ENCODE assay signal across 1 cellular context in the genomic region with DNA sequence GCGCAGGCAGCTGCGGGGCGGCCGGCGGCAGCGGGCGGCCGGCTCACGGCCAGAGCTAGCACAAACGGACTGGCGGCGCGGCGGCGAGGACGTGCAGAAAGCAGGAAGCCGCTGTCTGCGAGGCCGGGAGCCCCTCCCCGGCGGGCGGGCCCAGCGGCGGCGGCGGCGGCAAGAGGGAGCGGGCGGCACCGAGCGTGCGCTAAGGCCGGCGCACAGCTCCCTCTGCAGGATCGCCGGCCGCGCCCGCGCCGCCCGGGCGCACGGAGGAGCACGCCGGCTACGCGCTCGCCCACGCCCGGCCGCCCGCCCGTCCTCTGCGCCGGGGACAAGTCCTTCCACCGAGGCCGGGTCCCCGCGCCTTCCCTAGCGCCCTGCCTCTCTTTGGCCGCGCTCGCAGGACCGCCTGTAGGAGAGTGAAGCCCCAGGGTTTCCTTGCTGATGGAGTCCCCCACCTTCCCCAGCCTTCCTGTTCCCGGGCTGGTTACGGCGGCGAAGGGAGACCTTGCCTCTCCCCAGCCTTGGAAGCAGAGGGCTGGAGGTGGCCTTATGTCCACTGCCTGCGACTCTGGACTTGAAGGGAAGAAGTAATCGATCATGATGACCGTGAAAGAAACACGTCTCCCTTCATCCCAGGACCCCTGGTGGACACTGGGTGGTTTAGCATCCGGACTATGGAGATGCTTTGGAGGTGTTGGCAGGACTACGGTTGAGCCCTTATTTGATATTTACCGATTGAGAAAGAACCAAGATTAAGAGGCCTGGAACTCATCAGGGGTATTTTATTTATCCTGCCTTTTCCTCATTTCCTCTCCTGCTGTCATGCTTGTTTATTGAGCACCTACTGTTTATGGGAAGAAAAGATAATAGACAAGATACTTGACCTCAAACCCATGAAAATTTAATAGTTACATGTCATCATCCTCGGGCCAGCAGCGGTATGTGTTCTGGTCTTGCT.
TF ChIP-seq lines count a peak whose summit lies in the region.

A gene (minus strand): TSS at position 102 of the 955 bp plus-strand sequence. CDS start 191 bp downstream, outside the sequence.

TF ChIP-seq in HEK293, 187 proteins besides CTCF, POLR2A, EP300 and RAD21 (continued from another document and continues in another):
- TF ChIP-seq, protein P1, sequence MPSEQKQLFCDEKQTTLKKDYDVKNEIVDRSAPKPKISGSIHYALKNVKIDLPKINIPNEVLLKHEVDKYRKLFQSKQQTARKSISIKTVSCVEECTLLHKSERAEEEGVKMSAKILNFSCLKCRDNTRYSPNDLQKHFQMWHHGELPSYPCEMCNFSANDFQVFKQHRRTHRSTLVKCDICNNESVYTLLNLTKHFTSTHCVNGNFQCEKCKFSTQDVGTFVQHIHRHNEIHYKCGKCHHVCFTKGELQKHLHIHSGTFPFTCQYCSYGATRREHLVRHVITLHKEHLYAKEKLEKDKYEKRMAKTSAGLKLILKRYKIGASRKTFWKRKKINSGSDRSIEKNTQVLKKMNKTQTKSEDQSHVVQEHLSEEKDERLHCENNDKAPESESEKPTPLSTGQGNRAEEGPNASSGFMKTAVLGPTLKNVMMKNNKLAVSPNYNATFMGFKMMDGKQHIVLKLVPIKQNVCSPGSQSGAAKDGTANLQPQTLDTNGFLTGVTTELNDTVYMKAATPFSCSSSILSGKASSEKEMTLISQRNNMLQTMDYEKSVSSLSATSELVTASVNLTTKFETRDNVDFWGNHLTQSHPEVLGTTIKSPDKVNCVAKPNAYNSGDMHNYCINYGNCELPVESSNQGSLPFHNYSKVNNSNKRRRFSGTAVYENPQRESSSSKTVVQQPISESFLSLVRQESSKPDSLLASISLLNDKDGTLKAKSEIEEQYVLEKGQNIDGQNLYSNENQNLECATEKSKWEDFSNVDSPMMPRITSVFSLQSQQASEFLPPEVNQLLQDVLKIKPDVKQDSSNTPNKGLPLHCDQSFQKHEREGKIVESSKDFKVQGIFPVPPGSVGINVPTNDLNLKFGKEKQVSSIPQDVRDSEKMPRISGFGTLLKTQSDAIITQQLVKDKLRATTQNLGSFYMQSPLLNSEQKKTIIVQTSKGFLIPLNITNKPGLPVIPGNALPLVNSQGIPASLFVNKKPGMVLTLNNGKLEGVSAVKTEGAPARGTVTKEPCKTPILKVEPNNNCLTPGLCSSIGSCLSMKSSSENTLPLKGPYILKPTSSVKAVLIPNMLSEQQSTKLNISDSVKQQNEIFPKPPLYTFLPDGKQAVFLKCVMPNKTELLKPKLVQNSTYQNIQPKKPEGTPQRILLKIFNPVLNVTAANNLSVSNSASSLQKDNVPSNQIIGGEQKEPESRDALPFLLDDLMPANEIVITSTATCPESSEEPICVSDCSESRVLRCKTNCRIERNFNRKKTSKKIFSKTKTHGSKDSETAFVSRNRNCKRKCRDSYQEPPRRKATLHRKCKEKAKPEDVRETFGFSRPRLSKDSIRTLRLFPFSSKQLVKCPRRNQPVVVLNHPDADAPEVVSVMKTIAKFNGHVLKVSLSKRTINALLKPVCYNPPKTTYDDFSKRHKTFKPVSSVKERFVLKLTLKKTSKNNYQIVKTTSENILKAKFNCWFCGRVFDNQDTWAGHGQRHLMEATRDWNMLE (tag by site-specific recombination; conservative IDR thresholded peaks at IDR 0.05; ENCODE audit: low read depth), result no peak
- TF ChIP-seq ZNF600 (tag by site-specific recombination; IDR thresholded peaks at IDR 0.05) (peak; percentile 45; the same call in 1 of the 2 replicates), BCL11A (tag by site-specific recombination; IDR thresholded peaks at IDR 0.05; ENCODE audit: low read depth) (no peak), ZNF501 (tag by site-specific recombination; IDR thresholded peaks at IDR 0.05) (peak; percentile 29; the same call in 1 of the 2 replicates), ZNF24 (tag by site-specific recombination; IDR thresholded peaks at IDR 0.05) (no peak), ZNF654 (tag by site-specific recombination; IDR thresholded peaks at IDR 0.05; ENCODE audit: low read depth) (0 out of 2 replicates have a peak, but pooled peaks have one; percentile 9), ZNF37A (tag by site-specific recombination; IDR thresholded peaks at IDR 0.05) (no peak), ZIC2 (tag by site-specific recombination; IDR thresholded peaks at IDR 0.05) (no peak), ZBTB21 (tag by site-specific recombination; IDR thresholded peaks at IDR 0.05) (no peak), ZNF174 (tag by site-specific recombination; IDR thresholded peaks at IDR 0.05) (no peak), ZNF837 (tag by site-specific recombination; IDR thresholded peaks at IDR 0.05) (no peak), OVOL3 (tag by site-specific recombination; IDR thresholded peaks at IDR 0.05) (no peak), ZNF596 (tag by site-specific recombination; IDR thresholded peaks at IDR 0.05) (peak; percentile 7; the same call in 1 of the 2 replicates), YY2 (tag by site-specific recombination; IDR thresholded peaks at IDR 0.05) (no peak), ZNF394 (tag by site-specific recombination; IDR thresholded peaks at IDR 0.05; ENCODE audit: borderline replicate concordance) (no peak), ZBTB20 (tag by site-specific recombination; IDR thresholded peaks at IDR 0.05) (peak; percentile 70), TRIM28 (IDR thresholded peaks at IDR 0.05; ENCODE audit: borderline replicate concordance, low read length) (peak; percentile 23; the same call in 1 of the 2 replicates), OSR2 (tag by site-specific recombination; IDR thresholded peaks at IDR 0.05) (no peak), ZNF433 (tag by site-specific recombination; IDR thresholded peaks at IDR 0.05; ENCODE audit: low read depth) (no peak), ZNF211 (tag by site-specific recombination; IDR thresholded peaks at IDR 0.05; ENCODE audit: low read depth) (no peak), KLF9 (tag by site-specific recombination; IDR thresholded peaks at IDR 0.05; ENCODE audit: low read depth) (peak; percentile 29; the same call in 1 of the 2 replicates), ZNF366 (tag by site-specific recombination; conservative IDR thresholded peaks at IDR 0.05) (peak; percentile 77), ZNF391 (tag by site-specific recombination; IDR thresholded peaks at IDR 0.05; ENCODE audit: borderline replicate concordance, low read depth) (peak; percentile 74), ZNF221 (tag by site-specific recombination; IDR thresholded peaks at IDR 0.05; ENCODE audit: borderline replicate concordance) (no peak), GLI4 (tag by site-specific recombination; IDR thresholded peaks at IDR 0.05) (no peak), ZNF324 (tag by site-specific recombination; IDR thresholded peaks at IDR 0.05) (peak; percentile 38; the same call in 1 of the 2 replicates)
- TF ChIP-seq, protein P2, sequence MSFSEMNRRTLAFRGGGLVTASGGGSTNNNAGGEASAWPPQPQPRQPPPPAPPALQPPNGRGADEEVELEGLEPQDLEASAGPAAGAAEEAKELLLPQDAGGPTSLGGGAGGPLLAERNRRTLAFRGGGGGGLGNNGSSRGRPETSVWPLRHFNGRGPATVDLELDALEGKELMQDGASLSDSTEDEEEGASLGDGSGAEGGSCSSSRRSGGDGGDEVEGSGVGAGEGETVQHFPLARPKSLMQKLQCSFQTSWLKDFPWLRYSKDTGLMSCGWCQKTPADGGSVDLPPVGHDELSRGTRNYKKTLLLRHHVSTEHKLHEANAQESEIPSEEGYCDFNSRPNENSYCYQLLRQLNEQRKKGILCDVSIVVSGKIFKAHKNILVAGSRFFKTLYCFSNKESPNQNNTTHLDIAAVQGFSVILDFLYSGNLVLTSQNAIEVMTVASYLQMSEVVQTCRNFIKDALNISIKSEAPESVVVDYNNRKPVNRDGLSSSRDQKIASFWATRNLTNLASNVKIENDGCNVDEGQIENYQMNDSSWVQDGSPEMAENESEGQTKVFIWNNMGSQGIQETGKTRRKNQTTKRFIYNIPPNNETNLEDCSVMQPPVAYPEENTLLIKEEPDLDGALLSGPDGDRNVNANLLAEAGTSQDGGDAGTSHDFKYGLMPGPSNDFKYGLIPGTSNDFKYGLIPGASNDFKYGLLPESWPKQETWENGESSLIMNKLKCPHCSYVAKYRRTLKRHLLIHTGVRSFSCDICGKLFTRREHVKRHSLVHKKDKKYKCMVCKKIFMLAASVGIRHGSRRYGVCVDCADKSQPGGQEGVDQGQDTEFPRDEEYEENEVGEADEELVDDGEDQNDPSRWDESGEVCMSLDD (tag by site-specific recombination; IDR thresholded peaks at IDR 0.05), result no peak
- TF ChIP-seq, protein P3, sequence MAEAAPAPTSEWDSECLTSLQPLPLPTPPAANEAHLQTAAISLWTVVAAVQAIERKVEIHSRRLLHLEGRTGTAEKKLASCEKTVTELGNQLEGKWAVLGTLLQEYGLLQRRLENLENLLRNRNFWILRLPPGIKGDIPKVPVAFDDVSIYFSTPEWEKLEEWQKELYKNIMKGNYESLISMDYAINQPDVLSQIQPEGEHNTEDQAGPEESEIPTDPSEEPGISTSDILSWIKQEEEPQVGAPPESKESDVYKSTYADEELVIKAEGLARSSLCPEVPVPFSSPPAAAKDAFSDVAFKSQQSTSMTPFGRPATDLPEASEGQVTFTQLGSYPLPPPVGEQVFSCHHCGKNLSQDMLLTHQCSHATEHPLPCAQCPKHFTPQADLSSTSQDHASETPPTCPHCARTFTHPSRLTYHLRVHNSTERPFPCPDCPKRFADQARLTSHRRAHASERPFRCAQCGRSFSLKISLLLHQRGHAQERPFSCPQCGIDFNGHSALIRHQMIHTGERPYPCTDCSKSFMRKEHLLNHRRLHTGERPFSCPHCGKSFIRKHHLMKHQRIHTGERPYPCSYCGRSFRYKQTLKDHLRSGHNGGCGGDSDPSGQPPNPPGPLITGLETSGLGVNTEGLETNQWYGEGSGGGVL (tag by site-specific recombination; IDR thresholded peaks at IDR 0.05), result no peak
- TF ChIP-seq, protein P4, sequence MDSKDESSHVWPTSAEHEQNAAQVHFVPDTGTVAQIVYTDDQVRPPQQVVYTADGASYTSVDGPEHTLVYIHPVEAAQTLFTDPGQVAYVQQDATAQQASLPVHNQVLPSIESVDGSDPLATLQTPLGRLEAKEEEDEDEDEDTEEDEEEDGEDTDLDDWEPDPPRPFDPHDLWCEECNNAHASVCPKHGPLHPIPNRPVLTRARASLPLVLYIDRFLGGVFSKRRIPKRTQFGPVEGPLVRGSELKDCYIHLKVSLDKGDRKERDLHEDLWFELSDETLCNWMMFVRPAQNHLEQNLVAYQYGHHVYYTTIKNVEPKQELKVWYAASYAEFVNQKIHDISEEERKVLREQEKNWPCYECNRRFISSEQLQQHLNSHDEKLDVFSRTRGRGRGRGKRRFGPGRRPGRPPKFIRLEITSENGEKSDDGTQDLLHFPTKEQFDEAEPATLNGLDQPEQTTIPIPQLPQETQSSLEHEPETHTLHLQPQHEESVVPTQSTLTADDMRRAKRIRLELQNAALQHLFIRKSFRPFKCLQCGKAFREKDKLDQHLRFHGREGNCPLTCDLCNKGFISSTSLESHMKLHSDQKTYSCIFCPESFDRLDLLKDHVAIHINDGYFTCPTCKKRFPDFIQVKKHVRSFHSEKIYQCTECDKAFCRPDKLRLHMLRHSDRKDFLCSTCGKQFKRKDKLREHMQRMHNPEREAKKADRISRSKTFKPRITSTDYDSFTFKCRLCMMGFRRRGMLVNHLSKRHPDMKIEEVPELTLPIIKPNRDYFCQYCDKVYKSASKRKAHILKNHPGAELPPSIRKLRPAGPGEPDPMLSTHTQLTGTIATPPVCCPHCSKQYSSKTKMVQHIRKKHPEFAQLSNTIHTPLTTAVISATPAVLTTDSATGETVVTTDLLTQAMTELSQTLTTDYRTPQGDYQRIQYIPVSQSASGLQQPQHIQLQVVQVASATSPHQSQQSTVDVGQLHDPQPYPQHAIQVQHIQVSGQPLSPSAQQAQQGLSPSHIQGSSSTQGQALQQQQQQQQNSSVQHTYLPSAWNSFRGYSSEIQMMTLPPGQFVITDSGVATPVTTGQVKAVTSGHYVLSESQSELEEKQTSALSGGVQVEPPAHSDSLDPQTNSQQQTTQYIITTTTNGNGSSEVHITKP (tag by site-specific recombination; IDR thresholded peaks at IDR 0.05), result no peak
- TF ChIP-seq, protein P5, sequence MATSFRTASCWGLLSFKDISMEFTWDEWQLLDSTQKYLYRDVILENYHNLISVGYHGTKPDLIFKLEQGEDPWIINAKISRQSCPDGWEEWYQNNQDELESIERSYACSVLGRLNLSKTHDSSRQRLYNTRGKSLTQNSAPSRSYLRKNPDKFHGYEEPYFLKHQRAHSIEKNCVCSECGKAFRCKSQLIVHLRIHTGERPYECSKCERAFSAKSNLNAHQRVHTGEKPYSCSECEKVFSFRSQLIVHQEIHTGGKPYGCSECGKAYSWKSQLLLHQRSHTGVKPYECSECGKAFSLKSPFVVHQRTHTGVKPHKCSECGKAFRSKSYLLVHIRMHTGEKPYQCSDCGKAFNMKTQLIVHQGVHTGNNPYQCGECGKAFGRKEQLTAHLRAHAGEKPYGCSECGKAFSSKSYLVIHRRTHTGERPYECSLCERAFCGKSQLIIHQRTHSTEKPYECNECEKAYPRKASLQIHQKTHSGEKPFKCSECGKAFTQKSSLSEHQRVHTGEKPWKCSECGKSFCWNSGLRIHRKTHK (tag by site-specific recombination; IDR thresholded peaks at IDR 0.05), result no peak
- TF ChIP-seq, protein P6, sequence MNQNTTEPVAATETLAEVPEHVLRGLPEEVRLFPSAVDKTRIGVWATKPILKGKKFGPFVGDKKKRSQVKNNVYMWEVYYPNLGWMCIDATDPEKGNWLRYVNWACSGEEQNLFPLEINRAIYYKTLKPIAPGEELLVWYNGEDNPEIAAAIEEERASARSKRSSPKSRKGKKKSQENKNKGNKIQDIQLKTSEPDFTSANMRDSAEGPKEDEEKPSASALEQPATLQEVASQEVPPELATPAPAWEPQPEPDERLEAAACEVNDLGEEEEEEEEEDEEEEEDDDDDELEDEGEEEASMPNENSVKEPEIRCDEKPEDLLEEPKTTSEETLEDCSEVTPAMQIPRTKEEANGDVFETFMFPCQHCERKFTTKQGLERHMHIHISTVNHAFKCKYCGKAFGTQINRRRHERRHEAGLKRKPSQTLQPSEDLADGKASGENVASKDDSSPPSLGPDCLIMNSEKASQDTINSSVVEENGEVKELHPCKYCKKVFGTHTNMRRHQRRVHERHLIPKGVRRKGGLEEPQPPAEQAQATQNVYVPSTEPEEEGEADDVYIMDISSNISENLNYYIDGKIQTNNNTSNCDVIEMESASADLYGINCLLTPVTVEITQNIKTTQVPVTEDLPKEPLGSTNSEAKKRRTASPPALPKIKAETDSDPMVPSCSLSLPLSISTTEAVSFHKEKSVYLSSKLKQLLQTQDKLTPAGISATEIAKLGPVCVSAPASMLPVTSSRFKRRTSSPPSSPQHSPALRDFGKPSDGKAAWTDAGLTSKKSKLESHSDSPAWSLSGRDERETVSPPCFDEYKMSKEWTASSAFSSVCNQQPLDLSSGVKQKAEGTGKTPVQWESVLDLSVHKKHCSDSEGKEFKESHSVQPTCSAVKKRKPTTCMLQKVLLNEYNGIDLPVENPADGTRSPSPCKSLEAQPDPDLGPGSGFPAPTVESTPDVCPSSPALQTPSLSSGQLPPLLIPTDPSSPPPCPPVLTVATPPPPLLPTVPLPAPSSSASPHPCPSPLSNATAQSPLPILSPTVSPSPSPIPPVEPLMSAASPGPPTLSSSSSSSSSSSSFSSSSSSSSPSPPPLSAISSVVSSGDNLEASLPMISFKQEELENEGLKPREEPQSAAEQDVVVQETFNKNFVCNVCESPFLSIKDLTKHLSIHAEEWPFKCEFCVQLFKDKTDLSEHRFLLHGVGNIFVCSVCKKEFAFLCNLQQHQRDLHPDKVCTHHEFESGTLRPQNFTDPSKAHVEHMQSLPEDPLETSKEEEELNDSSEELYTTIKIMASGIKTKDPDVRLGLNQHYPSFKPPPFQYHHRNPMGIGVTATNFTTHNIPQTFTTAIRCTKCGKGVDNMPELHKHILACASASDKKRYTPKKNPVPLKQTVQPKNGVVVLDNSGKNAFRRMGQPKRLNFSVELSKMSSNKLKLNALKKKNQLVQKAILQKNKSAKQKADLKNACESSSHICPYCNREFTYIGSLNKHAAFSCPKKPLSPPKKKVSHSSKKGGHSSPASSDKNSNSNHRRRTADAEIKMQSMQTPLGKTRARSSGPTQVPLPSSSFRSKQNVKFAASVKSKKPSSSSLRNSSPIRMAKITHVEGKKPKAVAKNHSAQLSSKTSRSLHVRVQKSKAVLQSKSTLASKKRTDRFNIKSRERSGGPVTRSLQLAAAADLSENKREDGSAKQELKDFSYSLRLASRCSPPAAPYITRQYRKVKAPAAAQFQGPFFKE (tag by site-specific recombination; IDR thresholded peaks at IDR 0.05; ENCODE audit: borderline replicate concordance), result no peak
